Comparison of ENCODE assay signal across 20 cellular contexts in the genomic region with DNA sequence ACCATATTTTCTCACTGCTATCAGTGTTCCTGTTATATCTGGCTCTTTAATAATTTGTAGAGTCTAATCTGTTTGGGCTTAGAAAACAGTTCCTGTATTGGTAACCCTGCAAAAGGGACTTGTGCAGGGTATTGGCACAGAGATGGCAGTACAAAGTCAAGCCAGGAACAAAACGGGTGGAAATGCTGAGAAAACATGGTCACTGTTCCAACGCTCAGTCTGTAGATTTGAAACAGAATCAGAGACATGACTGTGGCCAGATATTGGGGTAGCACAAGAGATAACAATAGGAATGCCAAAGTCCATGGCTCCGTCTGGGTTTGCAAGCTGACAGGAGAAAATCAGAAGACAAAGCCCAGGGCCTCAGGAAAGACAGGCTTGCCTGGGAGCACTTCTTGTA.
A peak's percentile ranks its signal among the peaks of the same experiment; 100 is the strongest.
DNase-seq lines count a peak whose midpoint lies in the region; FAIRE-seq and TF ChIP-seq lines count a peak whose summit lies in the region.
"Had no signal": no experiment of that assay in that cellular context is flagged by ENCODE, and none has a peak within 500 bp of the region (broad histone marks: within the 10 kb centered on the region; RNA-seq: fewer than 3 reads in every experiment).

No MANE protein-coding gene starts in this region.

- H3K27me3 ChIP-seq in ascending aorta (no peaks in the 10 kb centered on the region), small intestine (ENCODE audit: control insufficient read depth in 2 of 2, insufficient read depth in 2 of 2, low read length in 2 of 2) (no peaks in the 10 kb centered on the region)
- H3K27me3 ChIP-seq: BLaER1 treated with 17β-estradiol and CSF1 and Interleukin-3, amounts not matched to agents 10 nM and 100 nM had no signal

- no peak for DNase-seq in ascending aorta (ENCODE audit: low spot score in 2 of 2)
- DNase-seq in fibroblast of the aortic adventitia (ENCODE audit: low read depth) = peak; percentile 6
- peak; percentile 69 for DNase-seq in islet precursor cell
- DNase-seq in small intestine = peak; percentile 62
- no peak for DNase-seq in endothelial cell (ENCODE audit: low spot score)
- no peak for DNase-seq in KBM-7
- DNase-seq in NCI-H2081 treated with DMSO at 0.1 percent for 48 hours (lab: John Stamatoyannopoulos, UW) = no peak
- no peak for DNase-seq in hepatic stellate cell (ENCODE audit: low spot score)
- DNase-seq: CD8-positive, alpha-beta memory T cell; DMS53; EL; NCI-H1105; NCI-H1694; NK-92 treated with Interleukin-12 subunit alpha and Interleukin-12 subunit beta, amount 100 ng/mL, for 24 hours; SHP77 had no signal

- H3K27ac ChIP-seq in ascending aorta (peak overlapping the region; percentile 63 to 69), small intestine (ENCODE audit: low read depth in 1 of 2, low read length in 1 of 2) (no peak overlapping the region)
- H3K27ac ChIP-seq: BLaER1 treated with 17β-estradiol and CSF1 and Interleukin-3, amounts not matched to agents 10 nM and 100 nM had no signal

- H3K27ac Mint-ChIP-seq in endothelial cell (ENCODE audit: unreplicated experiment) = no peak overlapping the region
- H3K27ac Mint-ChIP-seq: CD8-positive, alpha-beta memory T cell had no signal

- 5 to 54% (median 27%) methylated on average over 3 of the region's 3 CpGs for WGBS in small intestine, 3 donors

- H3K9me3 Mint-ChIP-seq in endothelial cell (ENCODE audit: unreplicated experiment) = no peaks in the 10 kb centered on the region

- no peaks in the 10 kb centered on the region for H3K36me3 ChIP-seq in ascending aorta
- H3K36me3 ChIP-seq in small intestine (ENCODE audit: control insufficient read depth in 2 of 2, insufficient read depth in 2 of 2, low read length in 2 of 2) = no peaks in the 10 kb centered on the region
- H3K36me3 ChIP-seq: BLaER1 treated with 17β-estradiol and CSF1 and Interleukin-3, amounts not matched to agents 10 nM and 100 nM had no signal

- no peak for FAIRE-seq in small intestine (lab: Jason Lieb, UNC)
- FAIRE-seq: GM12891, H1, K562, RCC 7860 had no signal

- H3K9me3 ChIP-seq in ascending aorta (no peaks in the 10 kb centered on the region), small intestine (ENCODE audit: control insufficient read depth, low read depth) (no peaks in the 10 kb centered on the region)
- H3K9me3 ChIP-seq: BLaER1 treated with 17β-estradiol and CSF1 and Interleukin-3, amounts not matched to agents 10 nM and 100 nM had no signal

- TF ChIP-seq CTCF in ascending aorta (IDR thresholded peaks at IDR 0.05) (no peak), fibroblast of the aortic adventitia (IDR thresholded peaks at IDR 0.05; ENCODE audit: insufficient read depth, low read length) (no peak), endothelial cell (IDR thresholded peaks at IDR 0.05; ENCODE audit: unreplicated experiment) (no peak)

- H3K4me3 ChIP-seq in ascending aorta = no peak overlapping the region
- H3K4me3 ChIP-seq in fibroblast of the aortic adventitia (ENCODE audit: low read depth, low read length) = no peak overlapping the region
- no peak overlapping the region for H3K4me3 ChIP-seq in small intestine (ENCODE audit: low read depth in 1 of 2, low read length in 2 of 2)
- H3K4me3 ChIP-seq: BLaER1 treated with 17β-estradiol and CSF1 and Interleukin-3, amounts not matched to agents 10 nM and 100 nM; K562 had no signal

- in situ Hi-C loops in KBM-7 (cut with MboI; ENCODE audit: low pct_unique_long_range_greater_than_20kb, low sequenced_read_pairs) = no loop called here

- H3K4me1 Mint-ChIP-seq in endothelial cell (ENCODE audit: unreplicated experiment) = no peaks in the 10 kb centered on the region
- H3K4me1 Mint-ChIP-seq: CD8-positive, alpha-beta memory T cell had no signal

- no peaks in the 10 kb centered on the region for H3K36me3 Mint-ChIP-seq in endothelial cell (ENCODE audit: low read depth, unreplicated experiment)
- H3K36me3 Mint-ChIP-seq: CD8-positive, alpha-beta memory T cell had no signal

- H3K4me3 Mint-ChIP-seq in endothelial cell (ENCODE audit: unreplicated experiment) = no peak overlapping the region
- H3K4me3 Mint-ChIP-seq: CD8-positive, alpha-beta memory T cell had no signal

- peaks cover 1% of the 10 kb centered on the region for H3K27me3 Mint-ChIP-seq in endothelial cell (ENCODE audit: unreplicated experiment)
- H3K27me3 Mint-ChIP-seq: CD8-positive, alpha-beta memory T cell had no signal

- H3K4me1 ChIP-seq in ascending aorta = no peaks in the 10 kb centered on the region
- no peaks in the 10 kb centered on the region for H3K4me1 ChIP-seq in small intestine (ENCODE audit: control insufficient read depth in 2 of 2, insufficient read depth in 1 of 2, low read depth in 1 of 2, low read length in 1 of 2)
- H3K4me1 ChIP-seq: BLaER1 treated with 17β-estradiol and CSF1 and Interleukin-3, amounts not matched to agents 10 nM and 100 nM had no signal

- intact Hi-C loops in ascending aorta (cut with DNase I) = no loop called here

Comparison
In these comparisons a context has a peak if more than half of its experiments do, and no peak if none do; other contexts are left out.
1. DNase-seq: peak in fibroblast of the aortic adventitia (single experiment), islet precursor cell (single experiment) and small intestine (single experiment); none in ascending aorta (0 of 2), endothelial cell (single experiment), KBM-7 (single experiment), NCI-H2081 treated with DMSO at 0.1 percent for 48 hours (single experiment) and hepatic stellate cell (single experiment).
2. H3K27ac ChIP-seq: peak in ascending aorta (2 of 2); none in small intestine (0 of 2).